ENCODE assay signal across 1 cellular context in the genomic region with DNA sequence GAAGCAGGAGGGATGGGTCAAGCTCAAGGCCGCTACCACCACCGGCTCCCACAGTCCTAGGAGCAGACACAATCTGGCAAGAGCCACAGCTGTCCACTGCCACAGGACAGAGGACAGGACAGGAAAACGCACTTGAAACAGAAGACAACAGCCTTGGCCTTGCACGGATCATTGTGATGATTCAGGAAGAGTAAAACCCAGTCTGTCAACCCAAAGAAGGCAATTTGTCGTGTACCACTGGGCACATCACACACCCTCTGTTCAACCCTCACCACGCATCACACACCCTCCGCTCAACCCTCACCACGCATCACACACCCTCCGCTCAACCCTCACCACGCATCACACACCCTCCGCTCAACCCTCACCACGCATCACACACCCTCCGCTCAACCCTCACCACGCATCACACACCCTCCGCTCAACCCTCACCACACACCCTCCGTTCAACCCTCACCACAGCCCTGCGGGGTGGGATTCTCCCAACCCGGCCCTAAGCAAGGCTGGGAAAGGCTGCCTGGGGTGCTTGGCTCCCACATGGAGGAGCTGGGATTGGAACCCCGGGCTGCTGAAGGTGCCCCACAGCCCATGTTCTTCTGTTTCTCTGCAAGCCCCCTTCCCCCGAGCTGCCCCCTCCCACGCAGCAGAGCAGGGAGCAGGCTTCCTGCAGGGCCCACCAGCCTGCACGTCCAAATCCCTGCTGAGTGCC.
TF ChIP-seq lines count a peak whose summit lies in the region.

No MANE protein-coding gene starts in this region.

TF ChIP-seq in A549, 52 proteins besides CTCF, POLR2A, EP300 and RAD21 (continued from another document):
- TF ChIP-seq REST (IDR thresholded peaks at IDR 0.05) (no peak), BHLHE40 (IDR thresholded peaks at IDR 0.05; ENCODE audit: low read depth, low read length) (no peak)
TF ChIP-seq in A549: peak in this region for 0.
